Comparison of ENCODE assay signal across 25 cellular contexts in genomic region chr17:74419862-74420492, GRCh38. TPM values are rescaled to one million over a fixed set of nuclear protein-coding genes. Genes with fewer than 3 reads are reported as not detected.
DNase-seq lines count a peak whose midpoint lies in the region; ATAC-seq and TF ChIP-seq lines count a peak whose summit lies in the region.
"Had no signal": no experiment of that assay in that cellular context is flagged by ENCODE, and none has a peak within 500 bp of the region (broad histone marks: within the 10 kb centered on the region; RNA-seq: fewer than 3 reads in every experiment).

No MANE protein-coding gene starts in this region.

- POLR2A ChIA-PET in Caco-2 (lab: Charles Lee) = no interaction called here

- TF ChIP-seq CTCF in Caco-2 (IDR thresholded peaks at IDR 0.05; ENCODE audit: insufficient read depth in 1 of 2, low read depth in 1 of 2, low read length in 1 of 2, severe bottlenecking in 1 of 2, unreplicated experiment in 1 of 2) (no peak), progenitor cell of endocrine pancreas (IDR thresholded peaks at IDR 0.05; ENCODE audit: unreplicated experiment) (no peak)

- no TSS peak for BruUV-seq in Caco-2 (replicated peaks; lab: Mats Ljungman, UMichigan)

- H3K4me3 ChIP-seq in Caco-2 (ENCODE audit: low read depth, low read length) = no peak overlapping the region
- H3K4me3 ChIP-seq: SJCRH30 had no signal

- peak overlapping the region; percentile 40 for H3K4me3 Mint-ChIP-seq in Caco-2 (ENCODE audit: unreplicated experiment)
- H3K4me3 Mint-ChIP-seq in progenitor cell of endocrine pancreas (ENCODE audit: low read depth) = no peak overlapping the region
- H3K4me3 Mint-ChIP-seq: CD4-positive, alpha-beta T cell; IgD-negative memory B cell had no signal

- ATAC-seq in HG03280 (IDR thresholded peaks at IDR 0.05; ENCODE audit: unreplicated experiment) = no peak
- ATAC-seq: HCT116 had no signal

- CTCF ChIA-PET in Caco-2 (lab: Charles Lee) = interaction anchor here (0.6 kb wide), 1 partner anchor 52 kb away, joined by 3 read pairs; no protein-coding TSS in a partner anchor

- intact Hi-C loops in Caco-2 (cut with micrococcal nuclease; ENCODE audit: unreplicated experiment) = loop anchor here (1.0 kb wide), 1 partner anchor 10 kb away; no protein-coding TSS in a partner anchor

- DNase-seq in Caco-2 = peak; percentile 73 to 74
- peak; percentile 65 for DNase-seq in HT-29 (ENCODE audit: low spot score)
- DNase-seq in islet precursor cell = peak; percentile 93
- no peak for DNase-seq in progenitor cell of endocrine pancreas (ENCODE audit: low spot score, unreplicated experiment)
- no peak for DNase-seq in stimulated activated CD4-positive, alpha-beta T cell treated with anti-CD3 and anti-CD28 coated beads, Interleukin-4, amount 100 ng/mL, for 24 hours
- DNase-seq in activated CD4-positive, alpha-beta T cell treated with anti-CD3 and anti-CD28 coated beads for 48 hours = no peak
- DNase-seq in activated effector memory CD4-positive, alpha-beta T cell treated with anti-CD3 and anti-CD28 coated beads, Interleukin-2, amount 50 U/mL, for 16 hours = no peak
- DNase-seq: BE2C; CD4-positive, alpha-beta T cell; COR-L47; DMS 273 treated with DMSO at 0.1 percent for 48 hours; GOT3; MV-4-11; NCI-H1105 treated with DMSO at 0.1 percent for 48 hours; NCI-H1694; NCI-H2081; NCI-H2171 treated with DMSO at 0.1 percent for 48 hours; NCI-H524 treated with DMSO at 0.1 percent for 48 hours; NCI-H82; SJCRH30 had no signal

- no peaks in the 10 kb centered on the region for H3K27me3 ChIP-seq in Caco-2 (replicated peaks; ENCODE audit: control insufficient read depth, insufficient read depth, low read length)
- H3K27me3 ChIP-seq: BE2C had no signal

- peaks cover 44% of the 10 kb centered on the region for H3K4me1 ChIP-seq in Caco-2
- H3K4me1 ChIP-seq: BE2C, SJCRH30 had no signal

- H3K36me3 ChIP-seq in Caco-2 (ENCODE audit: control insufficient read depth, insufficient read depth, low read length) = no peaks in the 10 kb centered on the region
- H3K36me3 ChIP-seq: BE2C, SJCRH30 had no signal

- H3K27me3 Mint-ChIP-seq in Caco-2 (ENCODE audit: insufficient read depth, unreplicated experiment) (no peaks in the 10 kb centered on the region), progenitor cell of endocrine pancreas (no peaks in the 10 kb centered on the region)

- H3K9me3 ChIP-seq in Caco-2 = no peaks in the 10 kb centered on the region
- H3K9me3 ChIP-seq: BE2C, SJCRH30 had no signal

- H3K9me3 Mint-ChIP-seq in Caco-2 (ENCODE audit: unreplicated experiment) (no peaks in the 10 kb centered on the region), progenitor cell of endocrine pancreas (ENCODE audit: low read depth) (no peaks in the 10 kb centered on the region)
- H3K9me3 Mint-ChIP-seq: CD4-positive, alpha-beta T cell had no signal

- H3K36me3 Mint-ChIP-seq in Caco-2 (ENCODE audit: insufficient read depth, unreplicated experiment) (peaks cover 14% of the 10 kb centered on the region), progenitor cell of endocrine pancreas (ENCODE audit: insufficient read depth) (no peaks in the 10 kb centered on the region)
- H3K36me3 Mint-ChIP-seq: IgD-negative memory B cell had no signal

- H3K4me1 Mint-ChIP-seq in Caco-2 (ENCODE audit: low read depth, unreplicated experiment) = peaks cover 24% of the 10 kb centered on the region
- H3K4me1 Mint-ChIP-seq in progenitor cell of endocrine pancreas (ENCODE audit: low read depth) = peaks cover 20% of the 10 kb centered on the region

- H3K27ac Mint-ChIP-seq in Caco-2 (ENCODE audit: unreplicated experiment) (peak overlapping the region; percentile 64), progenitor cell of endocrine pancreas (peak overlapping the region; percentile 32)
- H3K27ac Mint-ChIP-seq: CD4-positive, alpha-beta T cell had no signal

RNA-seq across cellular contexts. Expression of gene GPRC5C, which starts 11.9 kb away (rescaled TPM):
- total RNA-seq in Caco-2 (2022) (75.0 and 83.2 TPM in 2 replicates), progenitor cell of endocrine pancreas (182 and 207 TPM in 2 replicates)
- 145 and 149 TPM in 2 replicates for total RNA-seq in HT-29 (2014; rRNA removed; shearing (Covaris generic))
- total RNA-seq: A673; CD4-positive, alpha-beta T cell; SJCRH30 had no signal

RNA-seq across cellular contexts. Expression of gene CD300A, which starts 46.5 kb away (rescaled TPM):
- total RNA-seq in Caco-2 (2022) = not detected in 2 replicates
- not detected in 2 replicates for total RNA-seq in HT-29 (2014; rRNA removed; shearing (Covaris generic))
- total RNA-seq in progenitor cell of endocrine pancreas = 3.9 and 4.5 TPM in 2 replicates
- total RNA-seq: A673, SJCRH30 had no signal

RNA-seq across cellular contexts. Expression of gene GPR142, which starts 52.7 kb away (rescaled TPM):
- total RNA-seq in Caco-2 (2022) = not detected in 2 replicates
- 0.15 and 1.3 TPM in 2 replicates for total RNA-seq in HT-29 (2014; rRNA removed; shearing (Covaris generic))
- total RNA-seq in progenitor cell of endocrine pancreas = 6.0 and 6.6 TPM in 2 replicates
- total RNA-seq: CD4-positive, alpha-beta T cell; OCI-LY7; SJCRH30 had no signal

RNA-seq across cellular contexts. Expression of gene BTBD17, which starts 58.3 kb away (rescaled TPM):
- total RNA-seq in Caco-2 (2022) (not detected in 2 replicates), progenitor cell of endocrine pancreas (2.8 and 3.4 TPM in 2 replicates)
- 0.10 and 0.44 TPM in 2 replicates for total RNA-seq in HT-29 (2014; rRNA removed; shearing (Covaris generic))
- total RNA-seq: CD4-positive, alpha-beta T cell; OCI-LY7; SJCRH30 had no signal

Comparison
In these comparisons a context has a peak if more than half of its experiments do, and no peak if none do; other contexts are left out.
1. DNase-seq: peak in Caco-2 (2 of 2), HT-29 (single experiment) and islet precursor cell (single experiment); none in progenitor cell of endocrine pancreas (single experiment), stimulated activated CD4-positive, alpha-beta T cell treated with anti-CD3 and anti-CD28 coated beads, Interleukin-4, amount 100 ng/mL, for 24 hours (single experiment), activated CD4-positive, alpha-beta T cell treated with anti-CD3 and anti-CD28 coated beads for 48 hours (single experiment) and activated effector memory CD4-positive, alpha-beta T cell treated with anti-CD3 and anti-CD28 coated beads, Interleukin-2, amount 50 U/mL, for 16 hours (single experiment).